11 cellular contexts compared by ENCODE assay signal in the genomic region with DNA sequence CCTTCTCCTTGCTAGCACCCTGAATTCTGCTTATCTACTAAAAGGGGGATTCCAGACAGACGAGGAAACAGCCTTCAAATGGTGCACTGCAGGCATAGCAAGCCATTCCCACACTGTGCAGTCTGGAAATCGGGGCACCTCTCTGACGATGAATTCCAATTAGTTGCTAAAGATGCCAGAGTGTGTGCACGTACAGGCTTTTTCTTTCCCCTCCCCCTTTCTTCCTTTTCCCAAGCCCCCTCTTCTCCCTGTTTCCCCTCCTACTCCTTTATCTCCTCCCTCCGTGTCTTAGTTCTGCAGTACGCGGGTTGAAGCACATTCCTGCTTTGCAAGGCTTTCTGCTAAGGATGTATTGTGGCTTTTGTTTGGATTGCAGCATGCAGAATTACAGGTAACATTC. TPM values are rescaled to one million over a fixed set of nuclear protein-coding genes. Genes with fewer than 3 reads are reported as not detected.
A peak's percentile ranks its signal among the peaks of the same experiment; 100 is the strongest.
DNase-seq lines count a peak whose midpoint lies in the region; ATAC-seq, FAIRE-seq and TF ChIP-seq lines count a peak whose summit lies in the region.
"Had no signal": no experiment of that assay in that cellular context is flagged by ENCODE, and none has a peak within 500 bp of the region (broad histone marks: within the 10 kb centered on the region; RNA-seq: fewer than 3 reads in every experiment).

A gene with protein sequence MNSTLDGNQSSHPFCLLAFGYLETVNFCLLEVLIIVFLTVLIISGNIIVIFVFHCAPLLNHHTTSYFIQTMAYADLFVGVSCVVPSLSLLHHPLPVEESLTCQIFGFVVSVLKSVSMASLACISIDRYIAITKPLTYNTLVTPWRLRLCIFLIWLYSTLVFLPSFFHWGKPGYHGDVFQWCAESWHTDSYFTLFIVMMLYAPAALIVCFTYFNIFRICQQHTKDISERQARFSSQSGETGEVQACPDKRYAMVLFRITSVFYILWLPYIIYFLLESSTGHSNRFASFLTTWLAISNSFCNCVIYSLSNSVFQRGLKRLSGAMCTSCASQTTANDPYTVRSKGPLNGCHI (plus strand): TSS at position 316 of the 400 bp plus-strand sequence. CDS start 900 bp downstream, outside the sequence.

- H3K9me3 Mint-ChIP-seq in WTC11: no peaks in the 10 kb centered on the region
- no peaks in the 10 kb centered on the region for H3K9me3 Mint-ChIP-seq in nephron progenitor cell
- no peaks in the 10 kb centered on the region for H3K9me3 Mint-ChIP-seq in type B pancreatic cell
- H3K9me3 Mint-ChIP-seq in activated naive CD4-positive, alpha-beta T cell treated with anti-CD3 and anti-CD28 coated beads, Interleukin-2, amount 10 ng/mL, durations not matched to agents 7 days and 5 days: no peaks in the 10 kb centered on the region

- CTCF ChIA-PET in WTC11 (lab: Charles Lee): no interaction called here
- CTCF ChIA-PET in activated naive CD4-positive, alpha-beta T cell treated with anti-CD3 and anti-CD28 coated beads, Interleukin-2, amount 10 ng/mL, durations not matched to agents 7 days and 5 days (lab: Charles Lee): no interaction called here

- H3K27ac Mint-ChIP-seq in WTC11 (peak within 1 kb of the TSS; percentile 4; the same call in 1 of the 2 replicates), nephron progenitor cell (peak within 1 kb of the TSS; percentile 79), type B pancreatic cell (peak within 1 kb of the TSS; percentile 9)
- H3K27ac Mint-ChIP-seq in activated naive CD4-positive, alpha-beta T cell treated with anti-CD3 and anti-CD28 coated beads, Interleukin-2, amount 10 ng/mL, durations not matched to agents 7 days and 5 days: no peak within 1 kb of the TSS

- ATAC-seq in WTC11 (peak; percentile 58), HG02798 (IDR thresholded peaks at IDR 0.05; ENCODE audit: poor library complexity, unreplicated experiment) (no peak)

- DNase-seq in WTC11 (ENCODE audit: low spot score) (no peak), frontal cortex (ENCODE audit: low spot score in 2 of 2) (no peak), nephron progenitor cell (no peak), type B pancreatic cell (ENCODE audit: extremely low spot score, unreplicated experiment) (no peak)
- no peak for DNase-seq in activated naive CD4-positive, alpha-beta T cell treated with anti-CD3 and anti-CD28 coated beads, Interleukin-2, amount 10 ng/mL, durations not matched to agents 7 days and 5 days
- DNase-seq in stimulated activated CD4-positive, alpha-beta T cell treated with anti-CD3 and anti-CD28 coated beads, Interleukin-15, amount 100 ng/mL, for 24 hours: no peak
- DNase-seq: activated CD8-positive, alpha-beta memory T cell treated with anti-CD3 and anti-CD28 coated beads, Interleukin-2, amount 50 U/mL, for 4 hours; adrenal gland; NCI-H446 treated with DMSO at 0.1 percent for 48 hours had no signal

- TF ChIP-seq CTCF in WTC11 (IDR thresholded peaks at IDR 0.05): no peak
- no peak for TF ChIP-seq CTCF in nephron progenitor cell (IDR thresholded peaks at IDR 0.05)
- no peak for TF ChIP-seq CTCF in type B pancreatic cell (conservative IDR thresholded peaks at IDR 0.05)

- POLR2A ChIA-PET in WTC11 (lab: Charles Lee): no interaction called here

- FAIRE-seq in frontal cortex (lab: Jason Lieb, UNC): no peak
- FAIRE-seq: endometrium had no signal

- H3K36me3 Mint-ChIP-seq in WTC11: 0 out of 2 replicates have a peak, but pooled peaks cover 3% of the 10 kb centered on the region
- peaks cover 15% of the 10 kb centered on the region for H3K36me3 Mint-ChIP-seq in nephron progenitor cell (ENCODE audit: low read depth)
- H3K36me3 Mint-ChIP-seq in type B pancreatic cell: peaks cover 17% of the 10 kb centered on the region
- H3K36me3 Mint-ChIP-seq in activated naive CD4-positive, alpha-beta T cell treated with anti-CD3 and anti-CD28 coated beads, Interleukin-2, amount 10 ng/mL, durations not matched to agents 7 days and 5 days: peaks cover 16% of the 10 kb centered on the region

- H3K4me3 Mint-ChIP-seq in WTC11: no peak within 1 kb of the TSS
- no peak within 1 kb of the TSS for H3K4me3 Mint-ChIP-seq in nephron progenitor cell
- no peak within 1 kb of the TSS for H3K4me3 Mint-ChIP-seq in type B pancreatic cell
- H3K4me3 Mint-ChIP-seq in activated naive CD4-positive, alpha-beta T cell treated with anti-CD3 and anti-CD28 coated beads, Interleukin-2, amount 10 ng/mL, durations not matched to agents 7 days and 5 days: no peak within 1 kb of the TSS

- H3K4me1 Mint-ChIP-seq in WTC11 (peaks cover 10% of the 10 kb centered on the region), nephron progenitor cell (peaks cover 21% of the 10 kb centered on the region), type B pancreatic cell (ENCODE audit: unreplicated experiment) (peaks cover 22% of the 10 kb centered on the region)
- no peaks in the 10 kb centered on the region for H3K4me1 Mint-ChIP-seq in activated naive CD4-positive, alpha-beta T cell treated with anti-CD3 and anti-CD28 coated beads, Interleukin-2, amount 10 ng/mL, durations not matched to agents 7 days and 5 days

- no peaks in the 10 kb centered on the region for H3K27me3 Mint-ChIP-seq in WTC11 (ENCODE audit: low read depth)
- no peaks in the 10 kb centered on the region for H3K27me3 Mint-ChIP-seq in nephron progenitor cell (ENCODE audit: low read depth, poor library complexity)
- no peaks in the 10 kb centered on the region for H3K27me3 Mint-ChIP-seq in type B pancreatic cell
- no peaks in the 10 kb centered on the region for H3K27me3 Mint-ChIP-seq in activated naive CD4-positive, alpha-beta T cell treated with anti-CD3 and anti-CD28 coated beads, Interleukin-2, amount 10 ng/mL, durations not matched to agents 7 days and 5 days

TF ChIP-seq in WTC11, 78 proteins besides CTCF, POLR2A, EP300 and RAD21 (continues in another document):
- TF ChIP-seq CREB1 (CRISPR knock-in tag; IDR thresholded peaks at IDR 0.05): no peak
- TF ChIP-seq, protein P1, sequence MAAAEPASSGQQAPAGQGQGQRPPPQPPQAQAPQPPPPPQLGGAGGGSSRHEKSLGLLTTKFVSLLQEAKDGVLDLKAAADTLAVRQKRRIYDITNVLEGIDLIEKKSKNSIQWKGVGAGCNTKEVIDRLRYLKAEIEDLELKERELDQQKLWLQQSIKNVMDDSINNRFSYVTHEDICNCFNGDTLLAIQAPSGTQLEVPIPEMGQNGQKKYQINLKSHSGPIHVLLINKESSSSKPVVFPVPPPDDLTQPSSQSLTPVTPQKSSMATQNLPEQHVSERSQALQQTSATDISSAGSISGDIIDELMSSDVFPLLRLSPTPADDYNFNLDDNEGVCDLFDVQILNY (CRISPR knock-in tag; IDR thresholded peaks at IDR 0.05): no peak
- TF ChIP-seq MXD4 (CRISPR knock-in tag; IDR thresholded peaks at IDR 0.05; ENCODE audit: borderline replicate concordance): no peak
- TF ChIP-seq NR2C2 (CRISPR knock-in tag; IDR thresholded peaks at IDR 0.05): no peak
- no peak for TF ChIP-seq ZNF121 (CRISPR knock-in tag; IDR thresholded peaks at IDR 0.05)
- TF ChIP-seq, protein P2, sequence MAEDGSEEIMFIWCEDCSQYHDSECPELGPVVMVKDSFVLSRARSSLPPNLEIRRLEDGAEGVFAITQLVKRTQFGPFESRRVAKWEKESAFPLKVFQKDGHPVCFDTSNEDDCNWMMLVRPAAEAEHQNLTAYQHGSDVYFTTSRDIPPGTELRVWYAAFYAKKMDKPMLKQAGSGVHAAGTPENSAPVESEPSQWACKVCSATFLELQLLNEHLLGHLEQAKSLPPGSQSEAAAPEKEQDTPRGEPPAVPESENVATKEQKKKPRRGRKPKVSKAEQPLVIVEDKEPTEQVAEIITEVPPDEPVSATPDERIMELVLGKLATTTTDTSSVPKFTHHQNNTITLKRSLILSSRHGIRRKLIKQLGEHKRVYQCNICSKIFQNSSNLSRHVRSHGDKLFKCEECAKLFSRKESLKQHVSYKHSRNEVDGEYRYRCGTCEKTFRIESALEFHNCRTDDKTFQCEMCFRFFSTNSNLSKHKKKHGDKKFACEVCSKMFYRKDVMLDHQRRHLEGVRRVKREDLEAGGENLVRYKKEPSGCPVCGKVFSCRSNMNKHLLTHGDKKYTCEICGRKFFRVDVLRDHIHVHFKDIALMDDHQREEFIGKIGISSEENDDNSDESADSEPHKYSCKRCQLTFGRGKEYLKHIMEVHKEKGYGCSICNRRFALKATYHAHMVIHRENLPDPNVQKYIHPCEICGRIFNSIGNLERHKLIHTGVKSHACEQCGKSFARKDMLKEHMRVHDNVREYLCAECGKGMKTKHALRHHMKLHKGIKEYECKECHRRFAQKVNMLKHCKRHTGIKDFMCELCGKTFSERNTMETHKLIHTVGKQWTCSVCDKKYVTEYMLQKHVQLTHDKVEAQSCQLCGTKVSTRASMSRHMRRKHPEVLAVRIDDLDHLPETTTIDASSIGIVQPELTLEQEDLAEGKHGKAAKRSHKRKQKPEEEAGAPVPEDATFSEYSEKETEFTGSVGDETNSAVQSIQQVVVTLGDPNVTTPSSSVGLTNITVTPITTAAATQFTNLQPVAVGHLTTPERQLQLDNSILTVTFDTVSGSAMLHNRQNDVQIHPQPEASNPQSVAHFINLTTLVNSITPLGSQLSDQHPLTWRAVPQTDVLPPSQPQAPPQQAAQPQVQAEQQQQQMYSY (CRISPR knock-in tag; IDR thresholded peaks at IDR 0.05): no peak
- TF ChIP-seq GRHL2 (CRISPR knock-in tag; IDR thresholded peaks at IDR 0.05; ENCODE audit: insufficient replicate concordance, severe bottlenecking): no peak
- TF ChIP-seq NR1H2 (CRISPR knock-in tag; IDR thresholded peaks at IDR 0.05): no peak
- TF ChIP-seq, protein P3, sequence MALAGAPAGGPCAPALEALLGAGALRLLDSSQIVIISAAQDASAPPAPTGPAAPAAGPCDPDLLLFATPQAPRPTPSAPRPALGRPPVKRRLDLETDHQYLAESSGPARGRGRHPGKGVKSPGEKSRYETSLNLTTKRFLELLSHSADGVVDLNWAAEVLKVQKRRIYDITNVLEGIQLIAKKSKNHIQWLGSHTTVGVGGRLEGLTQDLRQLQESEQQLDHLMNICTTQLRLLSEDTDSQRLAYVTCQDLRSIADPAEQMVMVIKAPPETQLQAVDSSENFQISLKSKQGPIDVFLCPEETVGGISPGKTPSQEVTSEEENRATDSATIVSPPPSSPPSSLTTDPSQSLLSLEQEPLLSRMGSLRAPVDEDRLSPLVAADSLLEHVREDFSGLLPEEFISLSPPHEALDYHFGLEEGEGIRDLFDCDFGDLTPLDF (CRISPR knock-in tag; IDR thresholded peaks at IDR 0.05): no peak
- no peak for TF ChIP-seq KAT7 (CRISPR knock-in tag; IDR thresholded peaks at IDR 0.05; ENCODE audit: borderline replicate concordance)
- no peak for TF ChIP-seq FOXJ3 (CRISPR knock-in tag; IDR thresholded peaks at IDR 0.05; ENCODE audit: borderline replicate concordance)
- no peak for TF ChIP-seq HMGA2 (CRISPR knock-in tag; IDR thresholded peaks at IDR 0.05)
- no peak for TF ChIP-seq IRF2 (CRISPR knock-in tag; IDR thresholded peaks at IDR 0.05; ENCODE audit: borderline replicate concordance, low read depth)
- no peak for TF ChIP-seq ETV6 (CRISPR knock-in tag; IDR thresholded peaks at IDR 0.05)

RNA-seq across cellular contexts. Expression of the gene that starts here (rescaled TPM):
- 0.63 to 0.66 TPM in 2 of 3 replicates, not detected in the other for total RNA-seq in WTC11 (2021)
- total RNA-seq in frontal cortex: 28.9 TPM
- 0.46 and 1.1 TPM in 2 replicates for total RNA-seq in type B pancreatic cell (ENCODE audit: low replicate concordance)

Comparison
In these comparisons a context has a peak if more than half of its experiments do, and no peak if none do; other contexts are left out.
1. RNA of the gene that starts here (total RNA-seq): 28.9 TPM in frontal cortex (single experiment); 0.63 to 0.66 TPM in WTC11 and 0.46 to 1.1 TPM in type B pancreatic cell; every median in the first group is over 10 times any median in the second.
2. Peak in ATAC-seq in WTC11; RNA of the gene not detected or under 1 TPM.